15 cellular contexts compared by ENCODE assay signal in the genomic region with DNA sequence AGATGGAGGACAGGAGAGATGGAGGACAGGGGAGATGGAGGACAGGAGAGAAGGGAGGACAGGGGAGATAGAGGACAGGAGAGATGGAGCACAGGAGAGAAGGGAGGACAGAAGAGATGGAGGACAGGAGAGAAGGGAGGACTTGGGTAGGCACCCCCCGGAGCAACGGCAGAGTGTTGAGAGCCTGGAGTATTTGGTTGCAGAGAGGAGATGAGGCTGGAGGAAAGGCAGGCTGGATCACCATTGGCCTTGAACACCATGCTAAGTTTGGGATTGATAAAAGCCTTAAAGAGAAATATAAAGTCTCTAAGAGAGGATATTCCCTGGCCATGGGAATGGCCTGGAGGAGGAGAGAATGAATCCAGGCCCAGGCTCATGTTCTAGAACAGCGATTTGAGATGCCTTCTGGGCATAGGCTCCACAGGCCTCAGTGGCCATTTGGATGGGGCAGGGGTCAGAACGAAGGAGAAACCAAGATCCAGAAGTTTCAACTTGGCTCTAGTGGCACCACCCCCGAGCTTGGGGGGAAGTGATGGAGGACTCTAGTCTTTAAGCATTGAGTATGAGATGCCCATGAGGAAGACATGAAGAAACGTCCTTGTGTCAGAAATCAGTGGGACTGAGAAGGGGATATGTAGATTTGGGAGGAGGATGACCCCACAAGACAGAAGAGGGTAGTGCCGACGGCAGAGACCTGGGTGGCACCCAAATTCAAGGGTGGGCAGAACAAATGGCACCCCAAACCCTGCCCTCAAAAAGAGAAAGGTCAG. TPM values are rescaled to one million over a fixed set of nuclear protein-coding genes. Genes with fewer than 3 reads are reported as not detected.
A peak's percentile ranks its signal among the peaks of the same experiment; 100 is the strongest.
DNase-seq lines count a peak whose midpoint lies in the region; ATAC-seq and TF ChIP-seq lines count a peak whose summit lies in the region.
"Had no signal": no experiment of that assay in that cellular context is flagged by ENCODE, and none has a peak within 500 bp of the region (broad histone marks: within the 10 kb centered on the region; RNA-seq: fewer than 3 reads in every experiment).

No MANE protein-coding gene starts in this region.

- intact Hi-C loops in left cardiac atrium (cut with DNase I) = no loop called here
- intact Hi-C loops in left ventricle myocardium inferior (cut with micrococcal nuclease) = no loop called here
- intact Hi-C loops in lower lobe of right lung (cut with DNase I) = no loop called here
- intact Hi-C loops in tibial artery (cut with DNase I; ENCODE audit: low total_unique reads) = no loop called here

- H3K4me1 ChIP-seq in left ventricle myocardium inferior (peaks cover 27% of the 10 kb centered on the region), lower lobe of right lung (peaks cover 3% of the 10 kb centered on the region), tibial artery (peaks cover 0 to 20% (median 16%) of the 10 kb centered on the region in 4 donors)

- H3K9me3 ChIP-seq in left ventricle myocardium inferior (replicated peaks) (no peaks in the 10 kb centered on the region), lower lobe of right lung (no peaks in the 10 kb centered on the region), tibial artery (no peaks in the 10 kb centered on the region)

- TF ChIP-seq CTCF in left ventricle myocardium inferior (IDR thresholded peaks at IDR 0.05; ENCODE audit: borderline replicate concordance) = no peak
- TF ChIP-seq CTCF in lower lobe of right lung (IDR thresholded peaks at IDR 0.05) = no peak
- no peak for TF ChIP-seq CTCF in tibial artery (IDR thresholded peaks at IDR 0.05)

- no peaks in the 10 kb centered on the region for H3K36me3 ChIP-seq in left ventricle myocardium inferior
- no peaks in the 10 kb centered on the region for H3K36me3 ChIP-seq in lower lobe of right lung
- H3K36me3 ChIP-seq in tibial artery = no peaks in the 10 kb centered on the region

- no peak overlapping the region for H3K27ac ChIP-seq in left ventricle myocardium inferior (replicated peaks)
- no peak overlapping the region for H3K27ac ChIP-seq in lower lobe of right lung
- no peak overlapping the region for H3K27ac ChIP-seq in tibial artery
- H3K27ac ChIP-seq: BLaER1 treated with 17β-estradiol and CSF1 and Interleukin-3, amounts not matched to agents 10 nM and 100 nM; HL-60 had no signal

- H3K4me3 ChIP-seq in left ventricle myocardium inferior (no peak overlapping the region), lower lobe of right lung (no peak overlapping the region), tibial artery (no peak overlapping the region)
- H3K4me3 ChIP-seq: BLaER1 treated with 17β-estradiol and CSF1 and Interleukin-3, amounts not matched to agents 10 nM and 100 nM; K562 had no signal

- no peak for ATAC-seq in left cardiac atrium
- no peak for ATAC-seq in lower lobe of right lung
- ATAC-seq in GM18909 (IDR thresholded peaks at IDR 0.05; ENCODE audit: poor library complexity, unreplicated experiment) = no peak
- ATAC-seq: K562 had no signal

- H3K27me3 ChIP-seq in left ventricle myocardium inferior (ENCODE audit: low read depth) (no peaks in the 10 kb centered on the region), lower lobe of right lung (ENCODE audit: low read depth) (no peaks in the 10 kb centered on the region), tibial artery (no peaks in the 10 kb centered on the region)
- H3K27me3 ChIP-seq: BLaER1 treated with 17β-estradiol and CSF1 and Interleukin-3, amounts not matched to agents 10 nM and 100 nM had no signal

- peak; percentile 8 for DNase-seq in activated CD8-positive, alpha-beta memory T cell treated with anti-CD3 and anti-CD28 coated beads, Interleukin-2, amount 50 U/mL, for 4 hours
- no peak for DNase-seq in activated CD8-positive, alpha-beta memory T cell treated with anti-CD3 and anti-CD28 coated beads for 24 hours
- DNase-seq in left cardiac atrium (peak; percentile 2), left ventricle myocardium inferior (no peak), lower lobe of right lung (peak; percentile 11), tibial artery (peak; percentile 3 to 32), mucosa of gallbladder (ENCODE audit: low spot score) (no peak)
- DNase-seq: DMS 273 treated with DMSO at 0.1 percent for 48 hours, NCI-H1436, NCI-H2081, NCI-H524 had no signal

RNA-seq across cellular contexts. Expression of gene EDN2, which starts 47.9 kb away (rescaled TPM):
- 1 to 10 TPM in 1 of 2 donors, under 1 TPM in 1; 0.18 to 1.2 TPM for total RNA-seq in left cardiac atrium
- 0.47 TPM for total RNA-seq in left ventricle myocardium inferior
- 2.1 TPM for total RNA-seq in lower lobe of right lung
- total RNA-seq in mucosa of gallbladder = 0.83 TPM
- total RNA-seq: K562 had no signal

Comparison
In these comparisons a context has a peak if more than half of its experiments do, and no peak if none do; other contexts are left out.
1. DNase-seq: peak in activated CD8-positive, alpha-beta memory T cell treated with anti-CD3 and anti-CD28 coated beads, Interleukin-2, amount 50 U/mL, for 4 hours (single experiment), left cardiac atrium (single experiment), lower lobe of right lung (single experiment) and tibial artery (2 of 2); none in activated CD8-positive, alpha-beta memory T cell treated with anti-CD3 and anti-CD28 coated beads for 24 hours (single experiment), left ventricle myocardium inferior (single experiment) and mucosa of gallbladder (single experiment).